Comparison of ENCODE assay signal across 14 cellular contexts in genomic region chr4:86356425-86356824, GRCh38. TPM values are rescaled to one million over a fixed set of nuclear protein-coding genes. Genes with fewer than 3 reads are reported as not detected.
"Had no signal": no experiment of that assay in that cellular context is flagged by ENCODE, and none has a peak within 500 bp of the region (broad histone marks: within the 10 kb centered on the region; RNA-seq: fewer than 3 reads in every experiment).

No MANE protein-coding gene starts in this region.

- H3K9me3 ChIP-seq: ascending aorta had no signal

- H3K4me3 ChIP-seq: ascending aorta, cardiac muscle cell, coronary artery, hepatocyte had no signal

- H3K79me2 ChIP-seq: hepatocyte had no signal

- H3K27me3 Mint-ChIP-seq: activated CD4-positive, alpha-beta memory T cell treated with anti-CD3 and anti-CD28 coated beads for 36 hours; effector memory CD8-positive, alpha-beta T cell had no signal

- H3K9me3 Mint-ChIP-seq: activated CD4-positive, alpha-beta memory T cell treated with anti-CD3 and anti-CD28 coated beads for 36 hours; activated naive CD8-positive, alpha-beta T cell treated with anti-CD3 and anti-CD28 coated beads, Interleukin-2, amount 10 ng/mL, durations not matched to agents 7 days and 5 days; stimulated activated effector memory CD8-positive, alpha-beta T cell treated with anti-CD3 and anti-CD28 coated beads, Interleukin-12 subunit alpha, Interleukin-12 subunit beta, amount 100 ng/mL, for 72 hours; type B pancreatic cell had no signal

- H3K27ac Mint-ChIP-seq: activated CD4-positive, alpha-beta memory T cell treated with anti-CD3 and anti-CD28 coated beads for 36 hours; activated naive CD8-positive, alpha-beta T cell treated with anti-CD3 and anti-CD28 coated beads, Interleukin-2, amount 10 ng/mL, durations not matched to agents 7 days and 5 days; effector memory CD8-positive, alpha-beta T cell; stimulated activated effector memory CD8-positive, alpha-beta T cell treated with anti-CD3 and anti-CD28 coated beads, Interleukin-12 subunit alpha, Interleukin-12 subunit beta, amount 100 ng/mL, for 72 hours; type B pancreatic cell had no signal

- H2AFZ ChIP-seq: hepatocyte had no signal

- ATAC-seq: effector memory CD8-positive, alpha-beta T cell; right cardiac atrium; stimulated activated effector memory CD8-positive, alpha-beta T cell treated with anti-CD3 and anti-CD28 coated beads, Interleukin-12 subunit alpha, Interleukin-12 subunit beta, amount 100 ng/mL, for 72 hours had no signal

- H3K27me3 ChIP-seq: ascending aorta, cardiac muscle cell, hepatocyte had no signal

- H3K36me3 ChIP-seq: ascending aorta, cardiac muscle cell had no signal

- H3K4me3 Mint-ChIP-seq: activated CD4-positive, alpha-beta memory T cell treated with anti-CD3 and anti-CD28 coated beads for 36 hours; activated naive CD8-positive, alpha-beta T cell treated with anti-CD3 and anti-CD28 coated beads, Interleukin-2, amount 10 ng/mL, durations not matched to agents 7 days and 5 days; effector memory CD8-positive, alpha-beta T cell; stimulated activated effector memory CD8-positive, alpha-beta T cell treated with anti-CD3 and anti-CD28 coated beads, Interleukin-12 subunit alpha, Interleukin-12 subunit beta, amount 100 ng/mL, for 72 hours; type B pancreatic cell had no signal

- DNase-seq: activated CD4-positive, alpha-beta memory T cell treated with anti-CD3 and anti-CD28 coated beads for 36 hours; activated CD4-positive, CD25-positive, alpha-beta regulatory T cell treated with anti-CD3 and anti-CD28 coated beads, Interleukin-2, amount 50 U/mL, for 72 hours; activated naive CD8-positive, alpha-beta T cell treated with anti-CD3 and anti-CD28 coated beads, Interleukin-2, amount 10 ng/mL, durations not matched to agents 7 days and 5 days; activated T-cell treated with anti-CD3 and anti-CD28 coated beads, Interleukin-2, amount 50 U/mL, for 48 hours; effector memory CD8-positive, alpha-beta T cell; right cardiac atrium; small intestine; T-helper 9 cell had no signal

- H3K4me2 ChIP-seq: hepatocyte had no signal

- H3K36me3 Mint-ChIP-seq: activated CD4-positive, alpha-beta memory T cell treated with anti-CD3 and anti-CD28 coated beads for 36 hours; activated naive CD8-positive, alpha-beta T cell treated with anti-CD3 and anti-CD28 coated beads, Interleukin-2, amount 10 ng/mL, durations not matched to agents 7 days and 5 days; stimulated activated effector memory CD8-positive, alpha-beta T cell treated with anti-CD3 and anti-CD28 coated beads, Interleukin-12 subunit alpha, Interleukin-12 subunit beta, amount 100 ng/mL, for 72 hours had no signal

- H3K27ac ChIP-seq: ascending aorta, cardiac muscle cell, coronary artery, hepatocyte had no signal

RNA-seq across cellular contexts. Expression of gene MAPK10, which starts 3.4 kb away (rescaled TPM):
- total RNA-seq: activated CD4-positive, alpha-beta memory T cell treated with anti-CD3 and anti-CD28 coated beads for 36 hours; activated naive CD8-positive, alpha-beta T cell treated with anti-CD3 and anti-CD28 coated beads, Interleukin-2, amount 10 ng/mL, durations not matched to agents 7 days and 5 days had no signal
